ENCODE assay signal across 8 cellular contexts in the genomic region with DNA sequence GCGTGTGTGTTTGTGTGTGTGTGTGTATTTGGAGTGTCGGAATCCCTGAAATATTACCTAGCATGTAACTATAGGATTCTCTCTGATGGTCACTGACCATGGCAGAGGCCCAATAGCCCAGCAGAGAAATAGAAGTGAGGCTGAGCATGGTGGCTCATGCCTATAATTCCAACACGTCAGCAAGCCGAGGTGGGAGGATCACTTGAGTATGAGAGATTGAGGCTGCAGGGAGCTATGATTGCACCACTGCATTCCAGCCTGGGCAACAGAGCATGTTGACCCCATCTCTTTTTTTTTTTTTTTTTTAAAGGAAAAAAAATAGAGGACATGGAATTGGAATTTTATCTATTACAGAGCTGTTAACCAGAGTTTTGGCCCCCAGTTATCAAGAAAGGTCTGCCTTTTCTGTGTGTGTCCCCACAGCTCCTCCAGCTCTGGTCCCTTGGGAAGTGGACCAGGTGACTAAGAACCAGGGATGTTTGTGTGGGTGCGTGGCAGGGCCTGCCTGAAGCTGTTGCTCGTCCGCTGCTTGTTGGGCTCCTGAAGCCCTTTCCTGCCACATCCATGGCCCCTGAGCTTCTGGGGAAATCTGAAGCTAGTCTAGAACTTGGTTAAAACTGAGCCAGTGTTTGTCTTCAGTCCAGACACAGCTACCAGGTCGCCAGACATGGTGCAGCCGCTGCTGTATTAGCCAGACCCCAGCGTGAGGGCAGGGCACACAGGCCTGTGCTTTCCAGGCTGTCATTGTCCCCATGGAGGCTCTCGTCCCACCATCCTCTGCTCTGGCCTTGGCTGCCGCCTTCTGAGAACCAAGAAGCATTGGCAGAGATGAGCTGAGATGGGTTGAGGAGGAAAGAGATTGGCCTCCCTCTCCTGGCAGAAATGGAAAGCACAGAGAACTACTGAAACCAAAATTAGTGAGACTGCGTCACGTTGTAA. TPM values are rescaled to one million over a fixed set of nuclear protein-coding genes. Genes with fewer than 3 reads are reported as not detected.
DNase-seq lines count a peak whose midpoint lies in the region; ATAC-seq and TF ChIP-seq lines count a peak whose summit lies in the region.

No MANE protein-coding gene starts in this region.

- peaks cover 3% of the 10 kb centered on the region for H3K79me2 ChIP-seq in trophoblast cell (ENCODE audit: control insufficient read depth, insufficient read depth, low read length, poor library complexity)

- H2BK12ac ChIP-seq in trophoblast cell (ENCODE audit: low read length) = no peak overlapping the region

- no peak overlapping the region for H3K23ac ChIP-seq in trophoblast cell (ENCODE audit: low read length)

- H3K27me3 ChIP-seq in foreskin keratinocyte = no peaks in the 10 kb centered on the region
- H3K27me3 ChIP-seq in trophoblast cell (ENCODE audit: insufficient read depth, low read length) = no peaks in the 10 kb centered on the region

- no peak overlapping the region for H3K4me2 ChIP-seq in trophoblast cell (ENCODE audit: low read length)

- no peak overlapping the region for H4K12ac ChIP-seq in trophoblast cell (ENCODE audit: low read depth, low read length)

- peak; percentile 48 for TF ChIP-seq CTCF in foreskin keratinocyte (conservative IDR thresholded peaks at IDR 0.05)

- H3K4me1 ChIP-seq in foreskin keratinocyte (no peaks in the 10 kb centered on the region), trophoblast cell (ENCODE audit: control insufficient read depth in 1 of 2, insufficient read depth in 2 of 2, low read length in 2 of 2) (peaks cover 5 to 10% of the 10 kb centered on the region in 2 experiments)

- no peak overlapping the region for H2AFZ ChIP-seq in trophoblast cell (ENCODE audit: insufficient read depth, low read length, poor library complexity)

- in situ Hi-C loops in SK-MEL-5 (cut with HindIII; ENCODE audit: low pct_unique_long_range_greater_than_20kb, low sequenced_read_pairs) = no loop called here

- H3K4me3 ChIP-seq in trophoblast cell (ENCODE audit: low read depth, low read length) = no peak overlapping the region

- no peak overlapping the region for H2BK5ac ChIP-seq in trophoblast cell (ENCODE audit: low read depth, low read length, poor library complexity)

- no peak overlapping the region for H3K14ac ChIP-seq in trophoblast cell (ENCODE audit: low read length)

- H2AK5ac ChIP-seq in trophoblast cell (ENCODE audit: low read length) = no peak overlapping the region

- H3K9me3 ChIP-seq in trophoblast cell (ENCODE audit: insufficient read depth, low read depth, low read length) = peaks cover 3% of the 10 kb centered on the region

- peaks cover 3% of the 10 kb centered on the region for H3K79me1 ChIP-seq in trophoblast cell (ENCODE audit: low read length)

- H3K9ac ChIP-seq in trophoblast cell (ENCODE audit: low read length) = no peak overlapping the region

- WGBS in trophoblast cell (ENCODE audit: extremely low coverage, insufficient coverage, insufficient read length) = no CpG with 5 or more reads among the region's 14 CpGs

- no peak overlapping the region for H2BK120ac ChIP-seq in trophoblast cell (ENCODE audit: insufficient read depth, low read length, poor library complexity)

- no peak overlapping the region for H4K8ac ChIP-seq in trophoblast cell (ENCODE audit: low read depth, low read length)

- H3K27ac ChIP-seq in foreskin keratinocyte (no peak overlapping the region), trophoblast cell (ENCODE audit: low read depth, low read length) (no peak overlapping the region)

- no peak for ATAC-seq in foreskin keratinocyte
- ATAC-seq in HG02852 (IDR thresholded peaks at IDR 0.05; ENCODE audit: unreplicated experiment) = no peak
- ATAC-seq in HG02884 (IDR thresholded peaks at IDR 0.05; ENCODE audit: unreplicated experiment) = no peak

- H3K36me3 ChIP-seq in trophoblast cell (ENCODE audit: control insufficient read depth in 1 of 2, insufficient read depth in 2 of 2, low read length in 2 of 2) = no peaks in the 10 kb centered on the region

- no peak overlapping the region for H3K18ac ChIP-seq in trophoblast cell (ENCODE audit: low read length)

- no peak overlapping the region for H4K91ac ChIP-seq in trophoblast cell (ENCODE audit: low read depth, low read length)

- DNase-seq in NCI-H748 (lab: John Stamatoyannopoulos, UW; ENCODE audit: unreplicated experiment) (peak; percentile 52), NCI-H748 treated with DMSO at 0.1 percent for 48 hours (lab: John Stamatoyannopoulos, UW) (no peak), SK-MEL-5 (ENCODE audit: low read depth, low spot score) (peak; percentile 85), foreskin keratinocyte (no peak), trophoblast cell (peak; percentile 84 to 87), CD1c-positive myeloid dendritic cell (ENCODE audit: extremely low spot score) (no peak)

- no peak overlapping the region for H3K4ac ChIP-seq in trophoblast cell (ENCODE audit: low read depth, low read length)

RNA-seq across cellular contexts. Expression of a gene that starts 25.5 kb away (rescaled TPM):
- not detected in 2 replicates for total RNA-seq in SK-MEL-5 (2014; rRNA removed; shearing (Covaris generic))
- not detected in 2 replicates for polyA plus RNA-seq in SK-MEL-5 (2015; cell fraction: cytosol; rRNA removed)
- polyA plus RNA-seq in SK-MEL-5 (2015; cell fraction: nucleus; rRNA removed) = not detected in 2 replicates
- not detected in 2 replicates for total RNA-seq in foreskin keratinocyte
- polyA plus RNA-seq in foreskin keratinocyte = not detected in 2 replicates
- polyA plus RNA-seq in trophoblast cell (2013) = 0.14 TPM in 2 replicates

RNA-seq across cellular contexts. Expression of a gene that starts 58.8 kb away (rescaled TPM):
- not detected in 2 replicates for total RNA-seq in SK-MEL-5 (2014; rRNA removed; shearing (Covaris generic))
- polyA plus RNA-seq in SK-MEL-5 (2015; cell fraction: cytosol; rRNA removed) = 0.06 and 0.19 TPM in 2 replicates
- not detected in 2 replicates for polyA plus RNA-seq in SK-MEL-5 (2015; cell fraction: nucleus; rRNA removed)
- total RNA-seq in foreskin keratinocyte = not detected in 2 replicates
- not detected in 2 replicates for polyA plus RNA-seq in foreskin keratinocyte
- polyA plus RNA-seq in trophoblast cell (2013) = 0.12 and 0.22 TPM in 2 replicates

Comparison
In these comparisons a context has a peak if more than half of its experiments do, and no peak if none do; other contexts are left out.
1. DNase-seq: peak in NCI-H748 (single experiment), SK-MEL-5 (single experiment) and trophoblast cell (2 of 2); none in NCI-H748 treated with DMSO at 0.1 percent for 48 hours (single experiment), foreskin keratinocyte (0 of 2) and CD1c-positive myeloid dendritic cell (single experiment).